8 cellular contexts compared by ENCODE assay signal in the genomic region with DNA sequence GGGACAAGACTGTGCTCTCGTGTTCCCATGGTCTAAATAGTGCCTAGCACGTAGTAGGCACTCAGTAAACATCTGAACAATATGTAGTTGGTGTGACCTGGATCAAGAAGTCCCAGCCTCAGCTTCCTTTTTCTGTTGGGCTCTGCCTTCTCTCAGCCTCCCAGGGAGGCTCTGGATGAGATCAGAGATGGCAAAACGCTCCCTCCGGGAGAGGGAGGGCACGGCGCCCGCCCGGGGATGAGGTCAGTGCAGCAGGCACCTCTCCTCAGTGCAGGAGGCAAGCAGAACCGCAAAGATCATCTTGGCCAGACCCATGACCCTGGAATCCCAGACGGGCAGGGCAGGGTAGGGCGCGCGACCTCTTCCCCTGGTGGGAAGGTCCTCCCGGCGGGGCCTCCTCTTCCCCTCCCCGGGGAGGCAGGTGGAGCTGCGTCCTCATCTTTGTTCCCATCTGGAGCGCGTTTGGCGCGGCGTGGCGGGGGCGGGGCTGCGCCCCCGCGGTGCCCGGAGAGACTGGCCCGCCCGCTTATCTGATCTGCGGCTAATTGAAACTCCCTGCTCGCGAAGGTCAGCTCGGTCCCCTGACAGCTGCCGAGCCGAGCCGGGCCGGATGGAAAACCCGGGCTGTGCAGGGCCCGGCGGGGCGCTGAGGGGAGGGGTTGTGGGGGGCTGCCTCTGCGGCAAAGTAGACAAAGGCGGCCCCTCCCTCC.
DNase-seq lines count a peak whose midpoint lies in the region; ATAC-seq and TF ChIP-seq lines count a peak whose summit lies in the region.

No MANE protein-coding gene starts in this region.

- H3K9me2 ChIP-seq in hepatocyte (replicated peaks; ENCODE audit: insufficient read depth): no peaks in the 10 kb centered on the region

- TF ChIP-seq CTCF in hepatocyte (IDR thresholded peaks at IDR 0.05; ENCODE audit: poor library complexity): no peak
- TF ChIP-seq CTCF in foreskin keratinocyte (conservative IDR thresholded peaks at IDR 0.05): no peak

- no peaks in the 10 kb centered on the region for H3K9me3 ChIP-seq in hepatocyte (ENCODE audit: low read depth)

- 6% methylated on average over 26 of the region's 44 CpGs for WGBS in hepatocyte (ENCODE audit: low lambda C conversion rate, missing lambda C conversion rate)

- H3K79me2 ChIP-seq in hepatocyte: no peaks in the 10 kb centered on the region

- DNase-seq in DMS 273 treated with DMSO at 0.1 percent for 48 hours (lab: John Stamatoyannopoulos, UW) (peak; percentile 71), NCI-H1092 (lab: John Stamatoyannopoulos, UW) (peak; percentile 19), hepatocyte (ENCODE audit: low spot score) (peak; percentile 79), retina (peak; percentile 95), foreskin keratinocyte (no peak), cerebellar nuclear complex (lab: John Stamatoyannopoulos, UW) (no peak)
- no peak for DNase-seq in activated CD4-positive, CD25-positive, alpha-beta regulatory T cell treated with anti-CD3 and anti-CD28 coated beads, Interleukin-2, amount 50 U/mL, for 72 hours

- no peaks in the 10 kb centered on the region for H3K36me3 ChIP-seq in hepatocyte (replicated peaks; ENCODE audit: insufficient read depth, low read depth)

- peak overlapping the region; percentile 86 for H3K27ac ChIP-seq in angular gyrus (ENCODE audit: low read depth, low read length)
- H3K27ac ChIP-seq in hepatocyte: peak overlapping the region; percentile 56
- H3K27ac ChIP-seq in foreskin keratinocyte: no peak overlapping the region

- peak overlapping the region; percentile 10 for H2AFZ ChIP-seq in hepatocyte

- no peak for ATAC-seq in foreskin keratinocyte

- H3K4me3 ChIP-seq in hepatocyte: no peak overlapping the region

- H3K4me1 ChIP-seq in hepatocyte (ENCODE audit: insufficient read depth) (peaks cover 42% of the 10 kb centered on the region), foreskin keratinocyte (no peaks in the 10 kb centered on the region)

- peak overlapping the region; percentile 100 for H3K4me2 ChIP-seq in hepatocyte

- H4K20me1 ChIP-seq in hepatocyte (ENCODE audit: insufficient read depth, poor library complexity, severe bottlenecking): no peaks in the 10 kb centered on the region

- H3K27me3 ChIP-seq in hepatocyte (peaks cover 5% of the 10 kb centered on the region), foreskin keratinocyte (peaks cover 69% of the 10 kb centered on the region)

Comparison
In these comparisons a context has a peak if more than half of its experiments do, and no peak if none do; other contexts are left out.
1. DNase-seq: peak in DMS 273 treated with DMSO at 0.1 percent for 48 hours (single experiment), NCI-H1092 (single experiment), hepatocyte (single experiment) and retina (single experiment); none in foreskin keratinocyte (0 of 2), cerebellar nuclear complex (0 of 2) and activated CD4-positive, CD25-positive, alpha-beta regulatory T cell treated with anti-CD3 and anti-CD28 coated beads, Interleukin-2, amount 50 U/mL, for 72 hours (single experiment).